Comparison of ENCODE assay signal across 10 cellular contexts in the genomic region with DNA sequence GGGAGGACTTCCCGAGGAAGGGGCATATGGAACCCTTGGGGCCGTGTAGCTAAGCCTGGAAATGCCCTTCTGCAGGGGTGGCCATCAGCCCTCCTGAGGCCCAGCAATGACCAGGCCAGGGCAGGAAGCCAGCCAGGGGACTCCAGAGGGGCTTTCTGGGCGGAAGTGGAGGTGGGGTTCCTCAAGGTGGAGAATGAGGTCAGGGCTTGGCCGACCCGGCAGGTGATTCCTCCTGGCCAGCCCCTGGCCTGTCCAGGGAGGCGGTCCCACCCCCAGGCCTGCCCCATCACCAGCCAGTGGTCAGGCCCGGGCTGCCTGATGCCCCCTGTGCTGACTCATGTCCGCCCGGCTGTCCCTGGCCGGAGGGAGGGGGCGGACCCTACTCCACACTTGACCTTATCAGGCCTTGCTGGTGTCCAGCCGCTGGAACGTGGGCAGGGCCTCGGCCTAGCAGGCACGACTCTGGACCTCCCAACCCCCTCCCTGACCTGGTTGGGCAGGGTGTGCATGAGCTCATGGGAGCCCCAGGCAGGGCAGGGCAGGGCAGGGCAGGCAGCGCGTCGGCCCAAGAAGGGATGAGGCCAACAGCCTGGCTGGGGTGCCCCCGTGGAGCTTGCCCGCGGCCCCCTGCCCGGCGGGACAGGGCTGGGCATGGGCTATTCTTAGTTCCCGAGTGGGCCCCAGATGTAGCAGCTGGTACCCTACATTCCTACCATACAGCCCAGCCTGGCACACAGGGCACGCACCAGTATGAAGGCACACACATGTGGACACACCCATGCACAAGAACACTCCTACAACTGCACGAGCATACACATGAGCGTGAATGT. TPM values are rescaled to one million over a fixed set of nuclear protein-coding genes. Genes with fewer than 3 reads are reported as not detected.
DNase-seq lines count a peak whose midpoint lies in the region; ATAC-seq lines count a peak whose summit lies in the region.
"Had no signal": no experiment of that assay in that cellular context is flagged by ENCODE, and none has a peak within 500 bp of the region (broad histone marks: within the 10 kb centered on the region; RNA-seq: fewer than 3 reads in every experiment).

No MANE protein-coding gene starts in this region.

- intact Hi-C loops in left colon (cut with DNase I, micrococcal nuclease) = no loop called here

- peak overlapping the region; percentile 60 for H3K27ac ChIP-seq in cingulate gyrus (ENCODE audit: low read depth, low read length)
- peak overlapping the region; percentile 93 for H3K27ac ChIP-seq in skeletal muscle tissue (ENCODE audit: low read depth, low read length)

- DNase-seq in HS-27A (ENCODE audit: low read depth) = peak; percentile 72
- DNase-seq in left colon = peak in 1 of 2 donors; percentile 51
- no peak for DNase-seq in activated CD4-positive, alpha-beta T cell treated with anti-CD3 and anti-CD28 coated beads for 4 hours
- no peak for DNase-seq in DMS114 treated with DMSO at 0.1 percent for 48 hours (lab: John Stamatoyannopoulos, UW; ENCODE audit: unreplicated experiment)
- DNase-seq in NCI-H1436 (lab: John Stamatoyannopoulos, UW) = no peak
- DNase-seq: activated T-cell treated with anti-CD3 and anti-CD28 coated beads, Interleukin-2, amount 50 U/mL, for 24 hours; stimulated activated CD4-positive, alpha-beta T cell treated with anti-CD3 and anti-CD28 coated beads, Interleukin-12 subunit alpha, Interleukin-12 subunit beta, amount 100 ng/mL, for 4 hours had no signal

- peaks cover 23 to 36% (median 33%) of the 10 kb centered on the region in 3 donors for H3K4me1 ChIP-seq in skeletal muscle tissue (ENCODE audit: control insufficient read depth in 3 of 3, insufficient read depth in 3 of 3, low read length in 3 of 3)

- peaks cover 0 to 5% (median 0%) of the 10 kb centered on the region in 3 donors for H3K9me3 ChIP-seq in skeletal muscle tissue (ENCODE audit: control insufficient read depth in 3 of 3, low read length in 3 of 3)

- H3K9ac ChIP-seq in skeletal muscle tissue (ENCODE audit: low read depth in 1 of 3, low read length in 3 of 3) = peak overlapping the region; percentile 45 to 80 (median 74)

- peak overlapping the region in 1 of 3 donors; percentile 45 for H3K4me3 ChIP-seq in skeletal muscle tissue (ENCODE audit: low read length in 3 of 3)

- no peaks in the 10 kb centered on the region for H3K27me3 ChIP-seq in skeletal muscle tissue (ENCODE audit: control insufficient read depth in 3 of 3, insufficient read depth in 3 of 3, low read length in 3 of 3)

- no peaks in the 10 kb centered on the region for H3K36me3 ChIP-seq in skeletal muscle tissue (ENCODE audit: control insufficient read depth in 3 of 3, insufficient read depth in 3 of 3, low read length in 3 of 3)

- ATAC-seq in left colon (peak; percentile 22), HG03196 (IDR thresholded peaks at IDR 0.05; ENCODE audit: unreplicated experiment) (no peak)

RNA-seq across cellular contexts. Expression of gene RPL3, which starts 35.9 kb away (rescaled TPM):
- total RNA-seq in left colon (1,000 to 10,000 TPM; 1,637 to 1,665 TPM), skeletal muscle tissue (2,602 TPM)

RNA-seq across cellular contexts. Expression of gene PDGFB, which starts 38.7 kb away (rescaled TPM):
- total RNA-seq in left colon = 1 to 10 TPM; 2.7 to 5.3 TPM
- 8.9 TPM for total RNA-seq in skeletal muscle tissue
